ENCODE assay signal across 1 cellular context in genomic region chr2:156332452-156333273, GRCh38.
TF ChIP-seq lines count a peak whose summit lies in the region.

TSS of gene NR4A2 (minus strand) at chr2:156332721. CDS start at chr2:156330186, 2,535 bp downstream.

TF ChIP-seq in WTC11, 78 proteins besides CTCF, POLR2A, EP300 and RAD21 (continued from another document):
- TF ChIP-seq, protein P1, sequence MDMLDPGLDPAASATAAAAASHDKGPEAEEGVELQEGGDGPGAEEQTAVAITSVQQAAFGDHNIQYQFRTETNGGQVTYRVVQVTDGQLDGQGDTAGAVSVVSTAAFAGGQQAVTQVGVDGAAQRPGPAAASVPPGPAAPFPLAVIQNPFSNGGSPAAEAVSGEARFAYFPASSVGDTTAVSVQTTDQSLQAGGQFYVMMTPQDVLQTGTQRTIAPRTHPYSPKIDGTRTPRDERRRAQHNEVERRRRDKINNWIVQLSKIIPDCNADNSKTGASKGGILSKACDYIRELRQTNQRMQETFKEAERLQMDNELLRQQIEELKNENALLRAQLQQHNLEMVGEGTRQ (CRISPR knock-in tag; IDR thresholded peaks at IDR 0.05), result no peak
- TF ChIP-seq TEAD1 (CRISPR knock-in tag; IDR thresholded peaks at IDR 0.05) (0 out of 2 replicates have a peak, but pooled peaks have one; percentile 55), GTF2I (CRISPR knock-in tag; conservative IDR thresholded peaks at IDR 0.05) (no peak), ZNF396 (CRISPR knock-in tag; IDR thresholded peaks at IDR 0.05; ENCODE audit: borderline replicate concordance) (no peak), NFYB (CRISPR knock-in tag; conservative IDR thresholded peaks at IDR 0.05; ENCODE audit: low read depth) (peak; percentile 37; the same call in 1 of the 2 replicates), CREB1 (CRISPR knock-in tag; IDR thresholded peaks at IDR 0.05) (0 out of 2 replicates have a peak, but pooled peaks have one; percentile 38), ATF1 (CRISPR knock-in tag; IDR thresholded peaks at IDR 0.05) (no peak), AFF4 (CRISPR knock-in tag; IDR thresholded peaks at IDR 0.05; ENCODE audit: borderline replicate concordance) (no peak), PRRX2 (CRISPR knock-in tag; IDR thresholded peaks at IDR 0.05) (no peak), USF1 (CRISPR knock-in tag; IDR thresholded peaks at IDR 0.05) (0 out of 2 replicates have a peak, but pooled peaks have one; percentile 20), KAT7 (CRISPR knock-in tag; IDR thresholded peaks at IDR 0.05; ENCODE audit: borderline replicate concordance) (peak; percentile 85; the same call in 1 of the 2 replicates), EMX1 (CRISPR knock-in tag; IDR thresholded peaks at IDR 0.05) (no peak), OVOL2 (CRISPR knock-in tag; IDR thresholded peaks at IDR 0.05; ENCODE audit: borderline replicate concordance) (no peak), ZNF232 (CRISPR knock-in tag; IDR thresholded peaks at IDR 0.05) (no peak), STAT6 (CRISPR knock-in tag; conservative IDR thresholded peaks at IDR 0.05; ENCODE audit: low read depth) (no peak), FOXK1 (CRISPR knock-in tag; IDR thresholded peaks at IDR 0.05) (peak; percentile 94)
- TF ChIP-seq, protein P2, sequence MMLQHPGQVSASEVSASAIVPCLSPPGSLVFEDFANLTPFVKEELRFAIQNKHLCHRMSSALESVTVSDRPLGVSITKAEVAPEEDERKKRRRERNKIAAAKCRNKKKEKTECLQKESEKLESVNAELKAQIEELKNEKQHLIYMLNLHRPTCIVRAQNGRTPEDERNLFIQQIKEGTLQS (CRISPR knock-in tag; conservative IDR thresholded peaks at IDR 0.05), result no peak
- TF ChIP-seq, protein P3, sequence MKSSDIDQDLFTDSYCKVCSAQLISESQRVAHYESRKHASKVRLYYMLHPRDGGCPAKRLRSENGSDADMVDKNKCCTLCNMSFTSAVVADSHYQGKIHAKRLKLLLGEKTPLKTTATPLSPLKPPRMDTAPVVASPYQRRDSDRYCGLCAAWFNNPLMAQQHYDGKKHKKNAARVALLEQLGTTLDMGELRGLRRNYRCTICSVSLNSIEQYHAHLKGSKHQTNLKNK (CRISPR knock-in tag; IDR thresholded peaks at IDR 0.05), result no peak
- TF ChIP-seq, protein P4, sequence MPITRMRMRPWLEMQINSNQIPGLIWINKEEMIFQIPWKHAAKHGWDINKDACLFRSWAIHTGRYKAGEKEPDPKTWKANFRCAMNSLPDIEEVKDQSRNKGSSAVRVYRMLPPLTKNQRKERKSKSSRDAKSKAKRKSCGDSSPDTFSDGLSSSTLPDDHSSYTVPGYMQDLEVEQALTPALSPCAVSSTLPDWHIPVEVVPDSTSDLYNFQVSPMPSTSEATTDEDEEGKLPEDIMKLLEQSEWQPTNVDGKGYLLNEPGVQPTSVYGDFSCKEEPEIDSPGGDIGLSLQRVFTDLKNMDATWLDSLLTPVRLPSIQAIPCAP (CRISPR knock-in tag; IDR thresholded peaks at IDR 0.05), result no peak
- TF ChIP-seq, protein P5, sequence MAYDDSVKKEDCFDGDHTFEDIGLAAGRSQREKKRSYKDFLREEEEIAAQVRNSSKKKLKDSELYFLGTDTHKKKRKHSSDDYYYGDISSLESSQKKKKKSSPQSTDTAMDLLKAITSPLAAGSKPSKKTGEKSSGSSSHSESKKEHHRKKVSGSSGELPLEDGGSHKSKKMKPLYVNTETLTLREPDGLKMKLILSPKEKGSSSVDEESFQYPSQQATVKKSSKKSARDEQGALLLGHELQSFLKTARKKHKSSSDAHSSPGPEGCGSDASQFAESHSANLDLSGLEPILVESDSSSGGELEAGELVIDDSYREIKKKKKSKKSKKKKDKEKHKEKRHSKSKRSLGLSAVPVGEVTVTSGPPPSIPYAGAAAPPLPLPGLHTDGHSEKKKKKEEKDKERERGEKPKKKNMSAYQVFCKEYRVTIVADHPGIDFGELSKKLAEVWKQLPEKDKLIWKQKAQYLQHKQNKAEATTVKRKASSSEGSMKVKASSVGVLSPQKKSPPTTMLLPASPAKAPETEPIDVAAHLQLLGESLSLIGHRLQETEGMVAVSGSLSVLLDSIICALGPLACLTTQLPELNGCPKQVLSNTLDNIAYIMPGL (CRISPR knock-in tag; IDR thresholded peaks at IDR 0.05), result 0 out of 2 replicates have a peak, but pooled peaks have one; percentile 38
- TF ChIP-seq, protein P6, sequence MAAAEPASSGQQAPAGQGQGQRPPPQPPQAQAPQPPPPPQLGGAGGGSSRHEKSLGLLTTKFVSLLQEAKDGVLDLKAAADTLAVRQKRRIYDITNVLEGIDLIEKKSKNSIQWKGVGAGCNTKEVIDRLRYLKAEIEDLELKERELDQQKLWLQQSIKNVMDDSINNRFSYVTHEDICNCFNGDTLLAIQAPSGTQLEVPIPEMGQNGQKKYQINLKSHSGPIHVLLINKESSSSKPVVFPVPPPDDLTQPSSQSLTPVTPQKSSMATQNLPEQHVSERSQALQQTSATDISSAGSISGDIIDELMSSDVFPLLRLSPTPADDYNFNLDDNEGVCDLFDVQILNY (CRISPR knock-in tag; IDR thresholded peaks at IDR 0.05), result no peak
- TF ChIP-seq, protein P7, sequence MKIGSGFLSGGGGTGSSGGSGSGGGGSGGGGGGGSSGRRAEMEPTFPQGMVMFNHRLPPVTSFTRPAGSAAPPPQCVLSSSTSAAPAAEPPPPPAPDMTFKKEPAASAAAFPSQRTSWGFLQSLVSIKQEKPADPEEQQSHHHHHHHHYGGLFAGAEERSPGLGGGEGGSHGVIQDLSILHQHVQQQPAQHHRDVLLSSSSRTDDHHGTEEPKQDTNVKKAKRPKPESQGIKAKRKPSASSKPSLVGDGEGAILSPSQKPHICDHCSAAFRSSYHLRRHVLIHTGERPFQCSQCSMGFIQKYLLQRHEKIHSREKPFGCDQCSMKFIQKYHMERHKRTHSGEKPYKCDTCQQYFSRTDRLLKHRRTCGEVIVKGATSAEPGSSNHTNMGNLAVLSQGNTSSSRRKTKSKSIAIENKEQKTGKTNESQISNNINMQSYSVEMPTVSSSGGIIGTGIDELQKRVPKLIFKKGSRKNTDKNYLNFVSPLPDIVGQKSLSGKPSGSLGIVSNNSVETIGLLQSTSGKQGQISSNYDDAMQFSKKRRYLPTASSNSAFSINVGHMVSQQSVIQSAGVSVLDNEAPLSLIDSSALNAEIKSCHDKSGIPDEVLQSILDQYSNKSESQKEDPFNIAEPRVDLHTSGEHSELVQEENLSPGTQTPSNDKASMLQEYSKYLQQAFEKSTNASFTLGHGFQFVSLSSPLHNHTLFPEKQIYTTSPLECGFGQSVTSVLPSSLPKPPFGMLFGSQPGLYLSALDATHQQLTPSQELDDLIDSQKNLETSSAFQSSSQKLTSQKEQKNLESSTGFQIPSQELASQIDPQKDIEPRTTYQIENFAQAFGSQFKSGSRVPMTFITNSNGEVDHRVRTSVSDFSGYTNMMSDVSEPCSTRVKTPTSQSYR (CRISPR knock-in tag; IDR thresholded peaks at IDR 0.05), result no peak
